In the genomic region with DNA sequence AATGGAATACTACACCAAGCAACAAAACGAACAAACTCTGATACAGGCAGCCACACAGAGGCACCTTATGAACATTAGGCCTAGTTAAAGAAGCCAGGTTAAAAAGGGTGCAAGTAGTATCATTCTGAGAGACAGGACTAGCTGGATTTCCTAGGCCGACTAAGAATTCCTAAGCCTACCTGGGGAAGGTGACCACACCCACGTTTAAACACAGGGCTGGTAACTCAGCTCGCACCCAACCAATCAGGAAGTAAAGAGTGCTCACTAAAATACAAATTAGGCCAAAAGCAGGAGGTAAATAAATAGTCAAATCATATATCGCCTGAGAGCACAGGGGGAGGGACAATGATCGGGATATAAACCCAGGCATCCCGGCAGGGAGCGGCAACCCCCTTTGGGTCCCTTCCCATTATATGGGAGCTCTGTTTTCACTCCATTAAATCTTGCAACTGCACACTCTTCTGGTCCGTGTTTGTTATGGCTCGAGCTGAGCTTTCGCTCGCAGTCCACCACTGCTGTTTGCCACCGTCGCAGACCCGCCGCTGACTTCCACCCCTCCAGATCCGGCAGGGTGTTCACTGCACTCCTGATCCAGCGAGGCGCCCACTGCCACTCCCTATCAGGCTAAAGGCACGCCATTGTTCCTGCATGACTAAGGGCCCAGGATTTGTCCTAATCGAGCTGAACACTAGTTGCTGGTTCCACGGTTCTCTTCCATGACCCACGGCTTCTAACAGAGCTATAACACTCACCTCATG, we compare ENCODE assay signal across 1 cellular context. TPM values are rescaled to one million over a fixed set of nuclear protein-coding genes. Genes with fewer than 3 reads are reported as not detected.
"Had no signal": no experiment of that assay in that cellular context is flagged by ENCODE, and none has a peak within 500 bp of the region (broad histone marks: within the 10 kb centered on the region; RNA-seq: fewer than 3 reads in every experiment).

No MANE protein-coding gene starts in this region.

RNA-seq across cellular contexts. Expression of a gene that starts 6.0 kb away (rescaled TPM):
- total RNA-seq: SJSA1 had no signal
